Comparison of ENCODE assay signal across 24 cellular contexts in genomic region chr2:78710632-78711375, GRCh38.
"Had no signal": no experiment of that assay in that cellular context is flagged by ENCODE, and none has a peak within 500 bp of the region (broad histone marks: within the 10 kb centered on the region; RNA-seq: fewer than 3 reads in every experiment).

No MANE protein-coding gene starts in this region.

- H3K4me2 ChIP-seq: hepatocyte had no signal

- H2AFZ ChIP-seq: hepatocyte had no signal

- H3K27ac ChIP-seq: colonic mucosa, coronary artery, dorsolateral prefrontal cortex, epithelial cell of prostate, esophagus muscularis mucosa, esophagus squamous epithelium, foreskin keratinocyte, gastrocnemius medialis, gastroesophageal sphincter, heart left ventricle, heart right ventricle, hepatocyte had no signal

- DNase-seq: colonic mucosa; cortex of kidney; dermis blood vessel endothelial cell; dorsolateral prefrontal cortex; effector CD4-positive, alpha-beta T cell; effector CD8-positive, alpha-beta T cell; effector memory CD4-positive, alpha-beta T cell; effector memory CD8-positive, alpha-beta T cell; endodermal cell; erythroblast; esophagus squamous epithelium; foreskin fibroblast; foreskin keratinocyte; foreskin melanocyte; gastrocnemius medialis; glutamatergic neuron; head of caudate nucleus; heart left ventricle; heart right ventricle had no signal

- H3K79me2 ChIP-seq: hepatocyte had no signal

- H3K36me3 ChIP-seq: colonic mucosa, esophagus muscularis mucosa, esophagus squamous epithelium, gastrocnemius medialis, gastroesophageal sphincter, heart left ventricle, heart right ventricle had no signal

- H3K9me3 ChIP-seq: colonic mucosa, esophagus muscularis mucosa, esophagus squamous epithelium, gastrocnemius medialis, gastroesophageal sphincter had no signal

- H3K27me3 ChIP-seq: colonic mucosa, dorsolateral prefrontal cortex, esophagus muscularis mucosa, esophagus squamous epithelium, foreskin keratinocyte, gastrocnemius medialis, gastroesophageal sphincter, heart left ventricle, heart right ventricle, hepatocyte had no signal

- H3K4me3 ChIP-seq: colonic mucosa, coronary artery, dorsolateral prefrontal cortex, esophagus muscularis mucosa, esophagus squamous epithelium, gastrocnemius medialis, gastroesophageal sphincter, heart left ventricle, heart right ventricle, hepatocyte had no signal

- H3K4me1 ChIP-seq: colonic mucosa, esophagus muscularis mucosa, esophagus squamous epithelium, foreskin keratinocyte, gastrocnemius medialis, gastroesophageal sphincter, heart left ventricle, heart right ventricle had no signal
